In the genomic region with DNA sequence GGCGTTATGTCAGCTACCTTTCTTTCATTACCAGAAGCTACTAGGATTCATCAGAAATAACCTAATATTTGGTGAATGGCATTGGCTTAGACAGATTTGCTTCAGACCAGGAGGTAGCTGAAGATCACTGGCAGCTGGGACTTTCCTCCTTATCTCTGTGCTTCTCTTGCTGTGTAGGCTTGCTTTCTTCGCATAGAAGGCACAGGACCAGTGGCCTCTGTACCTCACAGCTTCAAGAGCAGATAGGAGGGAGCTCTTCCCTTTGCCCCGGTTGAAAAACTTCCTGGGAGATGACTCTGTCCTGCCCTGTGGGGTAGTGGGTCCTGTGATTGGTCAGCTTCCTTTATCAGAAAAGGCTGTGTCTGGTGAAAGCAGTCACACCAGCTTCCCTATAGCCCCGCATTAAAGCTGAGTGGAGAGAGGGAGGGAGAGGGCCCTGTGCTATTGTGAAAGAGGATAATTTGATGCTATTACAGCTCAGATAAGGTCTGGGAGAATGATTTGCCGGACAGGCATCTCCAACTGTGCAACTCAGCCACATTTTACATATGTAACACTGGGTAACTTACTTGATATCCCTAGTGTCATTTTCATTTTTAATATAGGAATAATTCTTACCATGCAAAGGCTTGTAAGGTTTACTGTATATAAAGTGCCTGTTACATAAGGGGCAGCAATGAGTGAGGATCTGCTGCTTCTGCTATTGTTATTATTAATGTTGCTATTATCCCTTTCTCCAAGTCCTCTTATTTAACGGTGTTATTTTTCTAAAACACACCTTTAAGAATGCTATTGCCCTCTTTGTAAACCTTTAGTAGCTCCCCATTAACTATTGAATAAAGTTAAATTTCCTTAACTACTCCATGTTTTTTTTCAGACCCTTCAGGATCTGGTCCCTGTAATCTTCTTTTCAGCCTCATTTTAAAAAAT, we compare ENCODE assay signal across 8 cellular contexts. TPM values are rescaled to one million over a fixed set of nuclear protein-coding genes. Genes with fewer than 3 reads are reported as not detected.
A peak's percentile ranks its signal among the peaks of the same experiment; 100 is the strongest.
DNase-seq lines count a peak whose midpoint lies in the region; TF ChIP-seq lines count a peak whose summit lies in the region.

No MANE protein-coding gene starts in this region.

- no peak for TF ChIP-seq CTCF in osteoblast (IDR thresholded peaks at IDR 0.05; ENCODE audit: extremely low read depth, low read depth, low read length)

- peaks cover 1% of the 10 kb centered on the region for H3K36me3 Mint-ChIP-seq in activated T-helper 1 cell treated with anti-CD3 and anti-CD28 coated beads, Interleukin-12 subunit alpha, Interleukin-12 subunit beta, Interleukin-2, Interleukin-4 antibody, amounts not matched to agents 30 ng/mL and 10 ng/mL and 1 ng/mL, durations not matched to agents 14 hours and 24 hours and 36 hours (ENCODE audit: low read depth)
- H3K36me3 Mint-ChIP-seq in immature natural killer cell = peaks cover 0 to 11% (median 6%) of the 10 kb centered on the region in 3 donors

- H3K9me3 ChIP-seq in osteoblast (ENCODE audit: low read depth, low read length) = no peaks in the 10 kb centered on the region

- H3K27me3 ChIP-seq in osteoblast (ENCODE audit: insufficient read depth, low read length) = no peaks in the 10 kb centered on the region

- peak overlapping the region; percentile 69 for H3K4me2 ChIP-seq in osteoblast (ENCODE audit: insufficient read depth, low read length)

- intact Hi-C loops in activated T-helper 1 cell treated with anti-CD3 and anti-CD28 coated beads, Interleukin-12 subunit alpha, Interleukin-12 subunit beta, Interleukin-2, Interleukin-4 antibody, amounts not matched to agents 30 ng/mL and 10 ng/mL and 1 ng/mL, durations not matched to agents 14 hours and 24 hours and 36 hours (cut with micrococcal nuclease) = no loop called here

- no peaks in the 10 kb centered on the region for H3K9me3 Mint-ChIP-seq in activated T-helper 1 cell treated with anti-CD3 and anti-CD28 coated beads, Interleukin-12 subunit alpha, Interleukin-12 subunit beta, Interleukin-2, Interleukin-4 antibody, amounts not matched to agents 30 ng/mL and 10 ng/mL and 1 ng/mL, durations not matched to agents 14 hours and 24 hours and 36 hours
- H3K9me3 Mint-ChIP-seq in immature natural killer cell = peaks cover 0 to 2% (median 0%) of the 10 kb centered on the region in 6 donors

- H3K36me3 ChIP-seq in osteoblast (ENCODE audit: insufficient read depth, low read length) = no peaks in the 10 kb centered on the region

- H3K4me1 Mint-ChIP-seq in activated T-helper 1 cell treated with anti-CD3 and anti-CD28 coated beads, Interleukin-12 subunit alpha, Interleukin-12 subunit beta, Interleukin-2, Interleukin-4 antibody, amounts not matched to agents 30 ng/mL and 10 ng/mL and 1 ng/mL, durations not matched to agents 14 hours and 24 hours and 36 hours (ENCODE audit: low read depth) = no peaks in the 10 kb centered on the region
- peaks cover 1 to 5% of the 10 kb centered on the region in 2 donors for H3K4me1 Mint-ChIP-seq in immature natural killer cell

- H3K27ac Mint-ChIP-seq in activated T-helper 1 cell treated with anti-CD3 and anti-CD28 coated beads, Interleukin-12 subunit alpha, Interleukin-12 subunit beta, Interleukin-2, Interleukin-4 antibody, amounts not matched to agents 30 ng/mL and 10 ng/mL and 1 ng/mL, durations not matched to agents 14 hours and 24 hours and 36 hours = no peak overlapping the region
- H3K27ac Mint-ChIP-seq in immature natural killer cell = no peak overlapping the region

- peak overlapping the region; percentile 92 for H3K27ac ChIP-seq in osteoblast (ENCODE audit: low read depth, low read length)

- H3K4me3 Mint-ChIP-seq in activated T-helper 1 cell treated with anti-CD3 and anti-CD28 coated beads, Interleukin-12 subunit alpha, Interleukin-12 subunit beta, Interleukin-2, Interleukin-4 antibody, amounts not matched to agents 30 ng/mL and 10 ng/mL and 1 ng/mL, durations not matched to agents 14 hours and 24 hours and 36 hours = no peak overlapping the region
- no peak overlapping the region for H3K4me3 Mint-ChIP-seq in immature natural killer cell

- peak overlapping the region; percentile 67 for H2AFZ ChIP-seq in osteoblast (ENCODE audit: low read length)

- peaks cover 63% of the 10 kb centered on the region for H3K79me2 ChIP-seq in osteoblast (ENCODE audit: insufficient read depth, low read length)

- DNase-seq in D341Med (ENCODE audit: low spot score) (peak; percentile 20), NCI-H69 (lab: John Stamatoyannopoulos, UW) (peak; percentile 24), erythroblast (lab: John Stamatoyannopoulos, UW) (peak; percentile 58 to 61), osteoblast (ENCODE audit: insufficient read length, low spot score, missing footprints) (peak; percentile 62), NCI-H2171 (lab: John Stamatoyannopoulos, UW) (no peak), epidermal melanocyte (ENCODE audit: insufficient read length, low spot score) (no peak), immature natural killer cell (no peak)
- no peak for DNase-seq in activated T-helper 1 cell treated with anti-CD3 and anti-CD28 coated beads, Interleukin-12 subunit alpha, Interleukin-12 subunit beta, Interleukin-2, Interleukin-4 antibody, amounts not matched to agents 30 ng/mL and 10 ng/mL and 1 ng/mL, durations not matched to agents 14 hours and 24 hours and 36 hours (ENCODE audit: low spot score)

- peak overlapping the region; percentile 18 for H3K4me3 ChIP-seq in osteoblast (ENCODE audit: insufficient read depth, low read length)

- no peak for TF ChIP-seq POLR2A in erythroblast (IDR thresholded peaks at IDR 0.05; ENCODE audit: low read length)

- no peaks in the 10 kb centered on the region for H4K20me1 ChIP-seq in osteoblast (ENCODE audit: insufficient read depth, low read length)

- H3K27me3 Mint-ChIP-seq in activated T-helper 1 cell treated with anti-CD3 and anti-CD28 coated beads, Interleukin-12 subunit alpha, Interleukin-12 subunit beta, Interleukin-2, Interleukin-4 antibody, amounts not matched to agents 30 ng/mL and 10 ng/mL and 1 ng/mL, durations not matched to agents 14 hours and 24 hours and 36 hours (ENCODE audit: insufficient read depth) = peaks cover 2% of the 10 kb centered on the region
- H3K27me3 Mint-ChIP-seq in immature natural killer cell (ENCODE audit: low read depth in 3 of 3) = no peaks in the 10 kb centered on the region

- peaks cover 43% of the 10 kb centered on the region for H3K4me1 ChIP-seq in osteoblast (ENCODE audit: insufficient read depth, low read length)

RNA-seq across cellular contexts. Expression of gene OSBPL9, which starts 31.6 kb away (rescaled TPM):
- 87.9 and 96.4 TPM in 2 replicates for total RNA-seq in osteoblast
- 48.1 and 48.8 TPM in 2 replicates for total RNA-seq in activated T-helper 1 cell treated with anti-CD3 and anti-CD28 coated beads, Interleukin-12 subunit alpha, Interleukin-12 subunit beta, Interleukin-2, Interleukin-4 antibody, amounts not matched to agents 30 ng/mL and 10 ng/mL and 1 ng/mL, durations not matched to agents 14 hours and 24 hours and 36 hours
- polyA plus RNA-seq in immature natural killer cell = 10 to 100 TPM; 26.1 to 38.5 (median 38.2) TPM

Comparison
In these comparisons a context has a peak if more than half of its experiments do, and no peak if none do; other contexts are left out.
1. DNase-seq: peak in D341Med (single experiment), NCI-H69 (single experiment), erythroblast (2 of 2) and osteoblast (single experiment); none in activated T-helper 1 cell treated with anti-CD3 and anti-CD28 coated beads, Interleukin-12 subunit alpha, Interleukin-12 subunit beta, Interleukin-2, Interleukin-4 antibody, amounts not matched to agents 30 ng/mL and 10 ng/mL and 1 ng/mL, durations not matched to agents 14 hours and 24 hours and 36 hours (single experiment), NCI-H2171 (single experiment), epidermal melanocyte (single experiment) and immature natural killer cell (0 of 3).